1 cellular context compared by ENCODE assay signal in genomic region chr22:20317402-20318042, GRCh38.
TF ChIP-seq lines count a peak whose summit lies in the region.
"Not testable (repeated sequence)": the region's sequence is repeated elsewhere in the genome, so short reads cannot be mapped to it uniquely, and the experiment has no call there.

No MANE protein-coding gene starts in this region.

TF ChIP-seq in K562, 482 proteins besides CTCF, POLR2A, EP300 and RAD21 (continued from another document):
- TF ChIP-seq DMBX1 (CRISPR knock-in tag; IDR thresholded peaks at IDR 0.05; ENCODE audit: borderline replicate concordance) (0 out of 2 replicates have a peak, but pooled peaks have one; percentile 19), JUND (IDR thresholded peaks at IDR 0.05; ENCODE audit: borderline replicate concordance, low read depth, low read length) (peak; percentile 33; the same call in 1 of the 2 replicates), JUND (tag; IDR thresholded peaks at IDR 0.05; ENCODE audit: borderline replicate concordance, low read depth, low read length) (peak; percentile 15; the same call in 2 of the 3 replicates), BHLHE40 (IDR thresholded peaks at IDR 0.05; ENCODE audit: low read length) (peak; percentile 12; the same call in 1 of the 2 replicates), XRCC5 (IDR thresholded peaks at IDR 0.05; ENCODE audit: low read depth, low read length) (peak; percentile 82; the same call in 1 of the 2 replicates), ZBTB1 (CRISPR knock-in tag; IDR thresholded peaks at IDR 0.05; ENCODE audit: borderline replicate concordance, low read depth) (0 out of 2 replicates have a peak, but pooled peaks have one; percentile 63), ZSCAN29 (IDR thresholded peaks at IDR 0.05) (0 out of 2 replicates have a peak, but pooled peaks have one; percentile 41), HBP1 (CRISPR knock-in tag; IDR thresholded peaks at IDR 0.05) (0 out of 2 replicates have a peak, but pooled peaks have one; percentile 11), ERF (CRISPR knock-in tag; IDR thresholded peaks at IDR 0.05) (0 out of 2 replicates have a peak, but pooled peaks have one; percentile 36), RERE (CRISPR knock-in tag; IDR thresholded peaks at IDR 0.05; ENCODE audit: borderline replicate concordance) (peak; percentile 94; the same call in 1 of the 2 replicates), MAZ (CRISPR knock-in tag; conservative IDR thresholded peaks at IDR 0.05 in 1 of 2, IDR thresholded peaks at IDR 0.05 in 1 of 2) (peak; percentile 28 to 65; a peak in 1 of 4 replicates), CREB1 (CRISPR knock-in tag; IDR thresholded peaks at IDR 0.05) (0 out of 2 replicates have a peak, but pooled peaks have one; percentile 39), TARDBP (IDR thresholded peaks at IDR 0.05) (peak; percentile 31), SMARCC2 (IDR thresholded peaks at IDR 0.05; ENCODE audit: low read depth) (peak; percentile 62)
- TF ChIP-seq, protein P1, sequence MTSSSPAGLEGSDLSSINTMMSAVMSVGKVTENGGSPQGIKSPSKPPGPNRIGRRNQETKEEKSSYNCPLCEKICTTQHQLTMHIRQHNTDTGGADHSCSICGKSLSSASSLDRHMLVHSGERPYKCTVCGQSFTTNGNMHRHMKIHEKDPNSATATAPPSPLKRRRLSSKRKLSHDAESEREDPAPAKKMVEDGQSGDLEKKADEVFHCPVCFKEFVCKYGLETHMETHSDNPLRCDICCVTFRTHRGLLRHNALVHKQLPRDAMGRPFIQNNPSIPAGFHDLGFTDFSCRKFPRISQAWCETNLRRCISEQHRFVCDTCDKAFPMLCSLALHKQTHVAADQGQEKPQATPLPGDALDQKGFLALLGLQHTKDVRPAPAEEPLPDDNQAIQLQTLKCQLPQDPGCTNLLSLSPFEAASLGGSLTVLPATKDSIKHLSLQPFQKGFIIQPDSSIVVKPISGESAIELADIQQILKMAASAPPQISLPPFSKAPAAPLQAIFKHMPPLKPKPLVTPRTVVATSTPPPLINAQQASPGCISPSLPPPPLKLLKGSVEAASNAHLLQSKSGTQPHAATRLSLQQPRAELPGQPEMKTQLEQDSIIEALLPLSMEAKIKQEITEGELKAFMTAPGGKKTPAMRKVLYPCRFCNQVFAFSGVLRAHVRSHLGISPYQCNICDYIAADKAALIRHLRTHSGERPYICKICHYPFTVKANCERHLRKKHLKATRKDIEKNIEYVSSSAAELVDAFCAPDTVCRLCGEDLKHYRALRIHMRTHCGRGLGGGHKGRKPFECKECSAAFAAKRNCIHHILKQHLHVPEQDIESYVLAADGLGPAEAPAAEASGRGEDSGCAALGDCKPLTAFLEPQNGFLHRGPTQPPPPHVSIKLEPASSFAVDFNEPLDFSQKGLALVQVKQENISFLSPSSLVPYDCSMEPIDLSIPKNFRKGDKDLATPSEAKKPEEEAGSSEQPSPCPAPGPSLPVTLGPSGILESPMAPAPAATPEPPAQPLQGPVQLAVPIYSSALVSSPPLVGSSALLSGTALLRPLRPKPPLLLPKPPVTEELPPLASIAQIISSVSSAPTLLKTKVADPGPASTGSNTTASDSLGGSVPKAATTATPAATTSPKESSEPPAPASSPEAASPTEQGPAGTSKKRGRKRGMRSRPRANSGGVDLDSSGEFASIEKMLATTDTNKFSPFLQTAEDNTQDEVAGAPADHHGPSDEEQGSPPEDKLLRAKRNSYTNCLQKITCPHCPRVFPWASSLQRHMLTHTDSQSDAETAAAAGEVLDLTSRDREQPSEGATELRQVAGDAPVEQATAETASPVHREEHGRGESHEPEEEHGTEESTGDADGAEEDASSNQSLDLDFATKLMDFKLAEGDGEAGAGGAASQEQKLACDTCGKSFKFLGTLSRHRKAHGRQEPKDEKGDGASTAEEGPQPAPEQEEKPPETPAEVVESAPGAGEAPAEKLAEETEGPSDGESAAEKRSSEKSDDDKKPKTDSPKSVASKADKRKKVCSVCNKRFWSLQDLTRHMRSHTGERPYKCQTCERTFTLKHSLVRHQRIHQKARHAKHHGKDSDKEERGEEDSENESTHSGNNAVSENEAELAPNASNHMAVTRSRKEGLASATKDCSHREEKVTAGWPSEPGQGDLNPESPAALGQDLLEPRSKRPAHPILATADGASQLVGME (CRISPR knock-in tag; IDR thresholded peaks at IDR 0.05), result peak; percentile 70; the same call in 1 of the 2 replicates
- TF ChIP-seq CREB1 (IDR thresholded peaks at IDR 0.05), result not testable (repeated sequence)
- TF ChIP-seq, protein P2, sequence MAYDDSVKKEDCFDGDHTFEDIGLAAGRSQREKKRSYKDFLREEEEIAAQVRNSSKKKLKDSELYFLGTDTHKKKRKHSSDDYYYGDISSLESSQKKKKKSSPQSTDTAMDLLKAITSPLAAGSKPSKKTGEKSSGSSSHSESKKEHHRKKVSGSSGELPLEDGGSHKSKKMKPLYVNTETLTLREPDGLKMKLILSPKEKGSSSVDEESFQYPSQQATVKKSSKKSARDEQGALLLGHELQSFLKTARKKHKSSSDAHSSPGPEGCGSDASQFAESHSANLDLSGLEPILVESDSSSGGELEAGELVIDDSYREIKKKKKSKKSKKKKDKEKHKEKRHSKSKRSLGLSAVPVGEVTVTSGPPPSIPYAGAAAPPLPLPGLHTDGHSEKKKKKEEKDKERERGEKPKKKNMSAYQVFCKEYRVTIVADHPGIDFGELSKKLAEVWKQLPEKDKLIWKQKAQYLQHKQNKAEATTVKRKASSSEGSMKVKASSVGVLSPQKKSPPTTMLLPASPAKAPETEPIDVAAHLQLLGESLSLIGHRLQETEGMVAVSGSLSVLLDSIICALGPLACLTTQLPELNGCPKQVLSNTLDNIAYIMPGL (CRISPR knock-in tag; IDR thresholded peaks at IDR 0.05), result 0 out of 2 replicates have a peak, but pooled peaks have one; percentile 25
- TF ChIP-seq, protein P3, sequence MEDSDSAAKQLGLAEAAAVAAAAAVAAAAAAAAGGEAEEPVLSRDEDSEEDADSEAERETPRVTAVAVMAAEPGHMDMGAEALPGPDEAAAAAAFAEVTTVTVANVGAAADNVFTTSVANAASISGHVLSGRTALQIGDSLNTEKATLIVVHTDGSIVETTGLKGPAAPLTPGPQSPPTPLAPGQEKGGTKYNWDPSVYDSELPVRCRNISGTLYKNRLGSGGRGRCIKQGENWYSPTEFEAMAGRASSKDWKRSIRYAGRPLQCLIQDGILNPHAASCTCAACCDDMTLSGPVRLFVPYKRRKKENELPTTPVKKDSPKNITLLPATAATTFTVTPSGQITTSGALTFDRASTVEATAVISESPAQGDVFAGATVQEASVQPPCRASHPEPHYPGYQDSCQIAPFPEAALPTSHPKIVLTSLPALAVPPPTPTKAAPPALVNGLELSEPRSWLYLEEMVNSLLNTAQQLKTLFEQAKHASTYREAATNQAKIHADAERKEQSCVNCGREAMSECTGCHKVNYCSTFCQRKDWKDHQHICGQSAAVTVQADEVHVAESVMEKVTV (CRISPR knock-in tag; IDR thresholded peaks at IDR 0.05), result 0 out of 2 replicates have a peak, but pooled peaks have one; percentile 25
